Comparison of ENCODE assay signal across 11 cellular contexts in genomic region chr9:120832766-120833165, GRCh38. TPM values are rescaled to one million over a fixed set of nuclear protein-coding genes. Genes with fewer than 3 reads are reported as not detected.
DNase-seq lines count a peak whose midpoint lies in the region; ATAC-seq and TF ChIP-seq lines count a peak whose summit lies in the region.
"Had no signal": no experiment of that assay in that cellular context is flagged by ENCODE, and none has a peak within 500 bp of the region (broad histone marks: within the 10 kb centered on the region; RNA-seq: fewer than 3 reads in every experiment).

No MANE protein-coding gene starts in this region.

- CTCF ChIA-PET in CD8-positive, alpha-beta memory T cell (lab: Charles Lee), result no interaction called here

- no peak overlapping the region for H3K4me3 Mint-ChIP-seq in GM23338
- no peak overlapping the region for H3K4me3 Mint-ChIP-seq in memory B cell
- H3K4me3 Mint-ChIP-seq in CD8-positive, alpha-beta memory T cell, result no peak overlapping the region

- H3K27ac Mint-ChIP-seq in GM23338 (no peak overlapping the region), memory B cell (peak overlapping the region; percentile 28)
- peak overlapping the region in 1 of 8 donors; percentile 41 for H3K27ac Mint-ChIP-seq in CD8-positive, alpha-beta memory T cell

- no peaks in the 10 kb centered on the region for H3K9me3 ChIP-seq in CD8-positive, alpha-beta memory T cell (ENCODE audit: low read length)
- H3K9me3 ChIP-seq: SJCRH30 had no signal

- peaks cover 6% of the 10 kb centered on the region; the same call in 1 of the 2 replicates for H3K4me1 ChIP-seq in GM23338 (ENCODE audit: insufficient read depth)
- no peaks in the 10 kb centered on the region for H3K4me1 ChIP-seq in CD8-positive, alpha-beta memory T cell (ENCODE audit: insufficient read depth, low read length)
- H3K4me1 ChIP-seq: SJCRH30 had no signal

- ATAC-seq in GM23338 (no peak), memory B cell (ENCODE audit: low read depth) (no peak)

- peaks cover 41% of the 10 kb centered on the region for H3K36me3 ChIP-seq in GM23338 (ENCODE audit: insufficient read depth)
- peaks cover 38% of the 10 kb centered on the region for H3K36me3 ChIP-seq in CD8-positive, alpha-beta memory T cell (ENCODE audit: insufficient read depth, low read length)

- H3K27me3 ChIP-seq in GM23338 (ENCODE audit: insufficient read depth), result no peaks in the 10 kb centered on the region
- H3K27me3 ChIP-seq in CD8-positive, alpha-beta memory T cell (ENCODE audit: insufficient read depth, low read length, poor library complexity, severe bottlenecking), result no peaks in the 10 kb centered on the region
- H3K27me3 ChIP-seq: SJCRH30 had no signal

- H3K4me3 ChIP-seq in GM23338, result no peak overlapping the region
- H3K4me3 ChIP-seq in CD8-positive, alpha-beta memory T cell (ENCODE audit: low read length), result no peak overlapping the region
- H3K4me3 ChIP-seq: SJCRH30 had no signal

- no peaks in the 10 kb centered on the region for H3K9me2 ChIP-seq in GM23338 (ENCODE audit: insufficient read depth)

- peaks cover 29% of the 10 kb centered on the region for H3K79me2 ChIP-seq in GM23338 (replicated peaks; ENCODE audit: insufficient read depth)

- H3K4me1 Mint-ChIP-seq in GM23338, result peaks cover 9% of the 10 kb centered on the region; the same call in 2 of the 3 replicates
- H3K4me1 Mint-ChIP-seq in memory B cell, result peaks cover 11% of the 10 kb centered on the region
- peaks cover 10 to 12% (median 11%) of the 10 kb centered on the region in 3 donors for H3K4me1 Mint-ChIP-seq in CD8-positive, alpha-beta memory T cell

- H3K9me3 Mint-ChIP-seq in GM23338, result no peaks in the 10 kb centered on the region
- no peaks in the 10 kb centered on the region for H3K9me3 Mint-ChIP-seq in memory B cell
- H3K9me3 Mint-ChIP-seq in CD8-positive, alpha-beta memory T cell, result no peaks in the 10 kb centered on the region

- H4K20me1 ChIP-seq in GM23338 (replicated peaks; ENCODE audit: insufficient read depth), result peaks cover 18% of the 10 kb centered on the region; the same call in 1 of the 2 replicates

- no peak overlapping the region for H2AFZ ChIP-seq in GM23338

- no peaks in the 10 kb centered on the region; the same call in 1 of the 2 replicates for H3F3A ChIP-seq in GM23338 (replicated peaks; ENCODE audit: low read depth)

- peak overlapping the region; percentile 57; the same call in 1 of the 2 replicates for H3K27ac ChIP-seq in GM23338 (ENCODE audit: low read depth)
- peak overlapping the region; percentile 76 for H3K27ac ChIP-seq in VCaP
- H3K27ac ChIP-seq in CD8-positive, alpha-beta memory T cell (ENCODE audit: low read depth, low read length), result no peak overlapping the region
- H3K27ac ChIP-seq: RWPE1, SJCRH30 had no signal

- H3K4me2 ChIP-seq in GM23338, result no peak overlapping the region

- H3K36me3 Mint-ChIP-seq in GM23338 (ENCODE audit: low read depth), result peaks cover 49% of the 10 kb centered on the region
- peaks cover 39% of the 10 kb centered on the region for H3K36me3 Mint-ChIP-seq in memory B cell
- peaks cover 5 to 76% (median 24%) of the 10 kb centered on the region in 3 donors for H3K36me3 Mint-ChIP-seq in CD8-positive, alpha-beta memory T cell

- H3K27me3 Mint-ChIP-seq in GM23338 (ENCODE audit: insufficient read depth, low read depth, poor library complexity) (peaks cover 2% of the 10 kb centered on the region), memory B cell (no peaks in the 10 kb centered on the region)
- H3K27me3 Mint-ChIP-seq in CD8-positive, alpha-beta memory T cell, result no peaks in the 10 kb centered on the region

- POLR2A ChIA-PET in CD8-positive, alpha-beta memory T cell (lab: Charles Lee), result interaction anchor here (0.7 kb wide), 1 partner anchor 120 kb away, joined by 9 read pairs; no protein-coding TSS in a partner anchor

- TF ChIP-seq CTCF in GM23338 (conservative IDR thresholded peaks at IDR 0.05; ENCODE audit: low read depth in 2 of 2) (no peak), VCaP (conservative IDR thresholded peaks at IDR 0.05) (no peak)

- DNase-seq in GM23338 (ENCODE audit: low spot score), result no peak
- no peak for DNase-seq in memory B cell (ENCODE audit: low spot score in 2 of 2)
- DNase-seq in cerebellum (ENCODE audit: low spot score), result no peak
- DNase-seq in CD8-positive, alpha-beta memory T cell, result no peak
- DNase-seq: DMS 273 treated with DMSO at 0.1 percent for 48 hours, NCI-H1105 treated with DMSO at 0.1 percent for 48 hours, NCI-H187, NCI-H446, SJCRH30 had no signal

TF ChIP-seq in GM23338, 12 proteins besides CTCF, POLR2A, EP300 and RAD21 (continues in another document):
- no peak for TF ChIP-seq NANOG (IDR thresholded peaks at IDR 0.05; ENCODE audit: borderline replicate concordance)
- no peak for TF ChIP-seq EZH2phosphoT487 (IDR thresholded peaks at IDR 0.05; ENCODE audit: unreplicated experiment)
- TF ChIP-seq, protein P1, sequence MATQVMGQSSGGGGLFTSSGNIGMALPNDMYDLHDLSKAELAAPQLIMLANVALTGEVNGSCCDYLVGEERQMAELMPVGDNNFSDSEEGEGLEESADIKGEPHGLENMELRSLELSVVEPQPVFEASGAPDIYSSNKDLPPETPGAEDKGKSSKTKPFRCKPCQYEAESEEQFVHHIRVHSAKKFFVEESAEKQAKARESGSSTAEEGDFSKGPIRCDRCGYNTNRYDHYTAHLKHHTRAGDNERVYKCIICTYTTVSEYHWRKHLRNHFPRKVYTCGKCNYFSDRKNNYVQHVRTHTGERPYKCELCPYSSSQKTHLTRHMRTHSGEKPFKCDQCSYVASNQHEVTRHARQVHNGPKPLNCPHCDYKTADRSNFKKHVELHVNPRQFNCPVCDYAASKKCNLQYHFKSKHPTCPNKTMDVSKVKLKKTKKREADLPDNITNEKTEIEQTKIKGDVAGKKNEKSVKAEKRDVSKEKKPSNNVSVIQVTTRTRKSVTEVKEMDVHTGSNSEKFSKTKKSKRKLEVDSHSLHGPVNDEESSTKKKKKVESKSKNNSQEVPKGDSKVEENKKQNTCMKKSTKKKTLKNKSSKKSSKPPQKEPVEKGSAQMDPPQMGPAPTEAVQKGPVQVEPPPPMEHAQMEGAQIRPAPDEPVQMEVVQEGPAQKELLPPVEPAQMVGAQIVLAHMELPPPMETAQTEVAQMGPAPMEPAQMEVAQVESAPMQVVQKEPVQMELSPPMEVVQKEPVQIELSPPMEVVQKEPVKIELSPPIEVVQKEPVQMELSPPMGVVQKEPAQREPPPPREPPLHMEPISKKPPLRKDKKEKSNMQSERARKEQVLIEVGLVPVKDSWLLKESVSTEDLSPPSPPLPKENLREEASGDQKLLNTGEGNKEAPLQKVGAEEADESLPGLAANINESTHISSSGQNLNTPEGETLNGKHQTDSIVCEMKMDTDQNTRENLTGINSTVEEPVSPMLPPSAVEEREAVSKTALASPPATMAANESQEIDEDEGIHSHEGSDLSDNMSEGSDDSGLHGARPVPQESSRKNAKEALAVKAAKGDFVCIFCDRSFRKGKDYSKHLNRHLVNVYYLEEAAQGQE (IDR thresholded peaks at IDR 0.05; ENCODE audit: unreplicated experiment), result no peak
- no peak for TF ChIP-seq POLR2AphosphoS5 (IDR thresholded peaks at IDR 0.05; ENCODE audit: low read depth)
- TF ChIP-seq ETS1 (IDR thresholded peaks at IDR 0.05), result no peak
- TF ChIP-seq EZH2 (IDR thresholded peaks at IDR 0.05; ENCODE audit: low read depth, unreplicated experiment), result no peak
- TF ChIP-seq STAT1 (IDR thresholded peaks at IDR 0.05; ENCODE audit: unreplicated experiment), result no peak
- no peak for TF ChIP-seq CREB1 (CRISPR knock-in tag; IDR thresholded peaks at IDR 0.05; ENCODE audit: low read depth)
- no peak for TF ChIP-seq ZNF114 (CRISPR knock-in tag; IDR thresholded peaks at IDR 0.05)

RNA-seq across cellular contexts. Expression of gene PSMD5, which starts 10.0 kb away (rescaled TPM):
- 40.5 and 49.4 TPM in 2 replicates for total RNA-seq in GM23338 (2014; rRNA removed; shearing (Covaris generic))
- polyA plus RNA-seq in GM23338 (2016; fragmentation: Nextera tagmentation; extraction: Ambion mirVana), result 21.9 and 23.9 TPM in 2 replicates
- total RNA-seq in cerebellum, result 25.8 TPM
- total RNA-seq in CD8-positive, alpha-beta memory T cell, result 10 to 100 TPM; 60.9 to 63.7 TPM
- 21.1 TPM for polyA plus RNA-seq in CD8-positive, alpha-beta memory T cell

RNA-seq across cellular contexts. Expression of gene FBXW2, which starts 39.5 kb away (rescaled TPM):
- 47.6 and 55.2 TPM in 2 replicates for total RNA-seq in GM23338 (2014; rRNA removed; shearing (Covaris generic))
- polyA plus RNA-seq in GM23338 (2016; fragmentation: Nextera tagmentation; extraction: Ambion mirVana), result 7.4 and 10.0 TPM in 2 replicates
- 51.5 TPM for total RNA-seq in cerebellum
- total RNA-seq in CD8-positive, alpha-beta memory T cell, result 10 to 100 TPM; 73.2 to 73.4 TPM
- polyA plus RNA-seq in CD8-positive, alpha-beta memory T cell, result 39.3 TPM

RNA-seq across cellular contexts. Expression of gene PHF19, which starts 44.2 kb away (rescaled TPM):
- 31.0 and 33.7 TPM in 2 replicates for total RNA-seq in GM23338 (2014; rRNA removed; shearing (Covaris generic))
- polyA plus RNA-seq in GM23338 (2016; fragmentation: Nextera tagmentation; extraction: Ambion mirVana), result 13.1 and 16.8 TPM in 2 replicates
- total RNA-seq in cerebellum, result 20.5 TPM
- total RNA-seq in CD8-positive, alpha-beta memory T cell, result 100 to 1,000 TPM; 206 to 214 TPM
- 8.3 TPM for polyA plus RNA-seq in CD8-positive, alpha-beta memory T cell
